In genomic region chr4:84499065-84499982, GRCh38 we compare ENCODE assay signal across 8 cellular contexts. TPM values are rescaled to one million over a fixed set of nuclear protein-coding genes. Genes with fewer than 3 reads are reported as not detected.
DNase-seq lines count a peak whose midpoint lies in the region; ATAC-seq and TF ChIP-seq lines count a peak whose summit lies in the region.

Gene NKX6-1 (minus strand): TSS chr4:84499292. CDS start chr4:84498228, 1,064 bp downstream.

- no peaks in the 10 kb centered on the region for H3K4me1 ChIP-seq in parathyroid adenoma

- H3K27me3 Mint-ChIP-seq in activated CD4-positive, alpha-beta T cell treated with anti-CD3 and anti-CD28 coated beads for 36 hours: peaks cover 85% of the 10 kb centered on the region
- H3K27me3 Mint-ChIP-seq in activated naive CD8-positive, alpha-beta T cell treated with anti-CD3 and anti-CD28 coated beads, Interleukin-2, amount 10 ng/mL, durations not matched to agents 7 days and 5 days: peaks cover 88% of the 10 kb centered on the region

- peak within 1 kb of the TSS; percentile 57 for H3K4me2 ChIP-seq in parathyroid adenoma (ENCODE audit: low read length)

- H3K27ac ChIP-seq in parathyroid adenoma: no peak within 1 kb of the TSS

- H3K27ac Mint-ChIP-seq in activated CD4-positive, alpha-beta T cell treated with anti-CD3 and anti-CD28 coated beads for 36 hours: no peak within 1 kb of the TSS
- peak within 1 kb of the TSS; percentile 71 for H3K27ac Mint-ChIP-seq in activated naive CD8-positive, alpha-beta T cell treated with anti-CD3 and anti-CD28 coated beads, Interleukin-2, amount 10 ng/mL, durations not matched to agents 7 days and 5 days

- no peaks in the 10 kb centered on the region for H3K9me3 ChIP-seq in parathyroid adenoma (ENCODE audit: control insufficient read depth, low read length)

- no peaks in the 10 kb centered on the region for H3K79me2 ChIP-seq in parathyroid adenoma

- peak; percentile 48 for DNase-seq in activated CD4-positive, alpha-beta T cell treated with anti-CD3 and anti-CD28 coated beads for 36 hours
- no peak for DNase-seq in activated CD4-positive, alpha-beta T cell treated with anti-CD3 and anti-CD28 coated beads for 4 hours
- peak; percentile 67 for DNase-seq in NCI-H2107 (lab: John Stamatoyannopoulos, UW)
- no peak for DNase-seq in activated naive CD8-positive, alpha-beta T cell treated with anti-CD3 and anti-CD28 coated beads, Interleukin-2, amount 10 ng/mL, durations not matched to agents 7 days and 5 days
- DNase-seq in left cardiac atrium: peak; percentile 61
- no peak for DNase-seq in stimulated activated naive CD4-positive, alpha-beta T cell (lab: John Stamatoyannopoulos, UW)

- H3K36me3 ChIP-seq in parathyroid adenoma (ENCODE audit: control insufficient read depth, insufficient read depth, low read length): no peaks in the 10 kb centered on the region

- H3K4me1 Mint-ChIP-seq in activated CD4-positive, alpha-beta T cell treated with anti-CD3 and anti-CD28 coated beads for 36 hours: peaks cover 18% of the 10 kb centered on the region
- H3K4me1 Mint-ChIP-seq in activated naive CD8-positive, alpha-beta T cell treated with anti-CD3 and anti-CD28 coated beads, Interleukin-2, amount 10 ng/mL, durations not matched to agents 7 days and 5 days: peaks cover 12% of the 10 kb centered on the region

- peak within 1 kb of the TSS; percentile 72 for H3K4me3 Mint-ChIP-seq in activated CD4-positive, alpha-beta T cell treated with anti-CD3 and anti-CD28 coated beads for 36 hours
- peak within 1 kb of the TSS; percentile 77 for H3K4me3 Mint-ChIP-seq in activated naive CD8-positive, alpha-beta T cell treated with anti-CD3 and anti-CD28 coated beads, Interleukin-2, amount 10 ng/mL, durations not matched to agents 7 days and 5 days

- peak within 1 kb of the TSS; percentile 58 for H2AFZ ChIP-seq in parathyroid adenoma

- peaks cover 6% of the 10 kb centered on the region for H3K36me3 Mint-ChIP-seq in activated CD4-positive, alpha-beta T cell treated with anti-CD3 and anti-CD28 coated beads for 36 hours (ENCODE audit: low read depth)
- peaks cover 2% of the 10 kb centered on the region for H3K36me3 Mint-ChIP-seq in activated naive CD8-positive, alpha-beta T cell treated with anti-CD3 and anti-CD28 coated beads, Interleukin-2, amount 10 ng/mL, durations not matched to agents 7 days and 5 days

- peaks cover 2% of the 10 kb centered on the region for H3K9me3 Mint-ChIP-seq in activated CD4-positive, alpha-beta T cell treated with anti-CD3 and anti-CD28 coated beads for 36 hours (ENCODE audit: low read depth)
- H3K9me3 Mint-ChIP-seq in activated naive CD8-positive, alpha-beta T cell treated with anti-CD3 and anti-CD28 coated beads, Interleukin-2, amount 10 ng/mL, durations not matched to agents 7 days and 5 days: peaks cover 6% of the 10 kb centered on the region

- CTCF ChIA-PET in activated CD4-positive, alpha-beta T cell treated with anti-CD3 and anti-CD28 coated beads for 36 hours (lab: Charles Lee): no interaction called here

- no peak for TF ChIP-seq CTCF in parathyroid adenoma (IDR thresholded peaks at IDR 0.05)

- POLR2A ChIA-PET in activated CD4-positive, alpha-beta T cell treated with anti-CD3 and anti-CD28 coated beads for 36 hours (lab: Charles Lee): no interaction called here
- POLR2A ChIA-PET in activated naive CD8-positive, alpha-beta T cell treated with anti-CD3 and anti-CD28 coated beads, Interleukin-2, amount 10 ng/mL, durations not matched to agents 7 days and 5 days (lab: Charles Lee): no interaction called here

- intact Hi-C loops in activated CD4-positive, alpha-beta T cell treated with anti-CD3 and anti-CD28 coated beads for 36 hours (cut with DNase I, micrococcal nuclease): loop anchor here in 1 of 2 experiments (1.0 kb wide), 1 partner anchor 17 kb away; no protein-coding TSS in a partner anchor
- intact Hi-C loops in left cardiac atrium (cut with DNase I): no loop called here

- ATAC-seq in activated CD4-positive, alpha-beta T cell treated with anti-CD3 and anti-CD28 coated beads for 36 hours: peak; percentile 64
- ATAC-seq in activated naive CD8-positive, alpha-beta T cell treated with anti-CD3 and anti-CD28 coated beads, Interleukin-2, amount 10 ng/mL, durations not matched to agents 7 days and 5 days (ENCODE audit: low read depth): peak; percentile 19
- ATAC-seq in left cardiac atrium (peak; percentile 79 to 95), GM18867 (IDR thresholded peaks at IDR 0.05; ENCODE audit: unreplicated experiment) (no peak)

- no peak within 1 kb of the TSS for H3K9ac ChIP-seq in parathyroid adenoma

- H3K27me3 ChIP-seq in parathyroid adenoma (ENCODE audit: control insufficient read depth, insufficient read depth, low read length): peaks cover 63% of the 10 kb centered on the region

- H3K4me3 ChIP-seq in parathyroid adenoma (ENCODE audit: low read depth, low read length): peak within 1 kb of the TSS; percentile 9

RNA-seq across cellular contexts. Expression of gene NKX6-1, which starts in this region (rescaled TPM):
- total RNA-seq in activated CD4-positive, alpha-beta T cell treated with anti-CD3 and anti-CD28 coated beads for 36 hours: not detected
- not detected for total RNA-seq in activated naive CD8-positive, alpha-beta T cell treated with anti-CD3 and anti-CD28 coated beads, Interleukin-2, amount 10 ng/mL, durations not matched to agents 7 days and 5 days
- total RNA-seq in left cardiac atrium: not detected

Comparison
In these comparisons a context has a peak if more than half of its experiments do, and no peak if none do; other contexts are left out.
1. Peak in DNase-seq and ATAC-seq in activated CD4-positive, alpha-beta T cell treated with anti-CD3 and anti-CD28 coated beads for 36 hours; RNA of the gene not detected or under 1 TPM.
2. Peak in ATAC-seq in activated naive CD8-positive, alpha-beta T cell treated with anti-CD3 and anti-CD28 coated beads, Interleukin-2, amount 10 ng/mL, durations not matched to agents 7 days and 5 days; RNA of the gene not detected or under 1 TPM.
3. Peak in DNase-seq and ATAC-seq in left cardiac atrium; RNA of the gene not detected or under 1 TPM.